21 cellular contexts compared by ENCODE assay signal in the genomic region with DNA sequence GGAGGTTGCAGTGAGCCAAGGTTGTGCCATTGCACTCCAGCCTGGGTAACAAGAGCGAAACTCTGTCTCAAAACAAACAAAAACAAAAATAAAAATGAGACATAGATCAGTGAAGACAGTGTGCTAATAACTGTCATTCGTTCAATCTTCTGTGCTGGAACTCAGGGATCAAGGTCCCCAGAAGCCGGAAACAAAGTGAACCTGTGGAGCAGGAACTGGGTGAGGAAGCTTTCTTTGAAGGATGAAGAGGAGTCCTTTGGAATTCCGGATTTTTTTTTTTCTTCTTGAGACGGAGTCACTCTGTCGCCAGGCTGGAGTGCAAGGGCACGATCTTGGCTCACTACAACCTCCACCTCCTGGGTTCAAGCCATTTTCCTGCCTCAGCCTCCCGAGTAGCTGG. TPM values are rescaled to one million over a fixed set of nuclear protein-coding genes. Genes with fewer than 3 reads are reported as not detected.
"Had no signal": no experiment of that assay in that cellular context is flagged by ENCODE, and none has a peak within 500 bp of the region (broad histone marks: within the 10 kb centered on the region; RNA-seq: fewer than 3 reads in every experiment).

No MANE protein-coding gene starts in this region.

- H3K4me3 Mint-ChIP-seq: activated CD4-positive, alpha-beta memory T cell treated with anti-CD3 and anti-CD28 coated beads for 36 hours; activated naive CD4-positive, alpha-beta T cell treated with anti-CD3 and anti-CD28 coated beads for 36 hours had no signal

- ATAC-seq: activated T-cell treated with anti-CD3 and anti-CD28 coated beads, Interleukin-2, amount 50 U/mL, for 72 hours; heart right ventricle; left cardiac atrium; sciatic nerve had no signal

- H3K27ac Mint-ChIP-seq: activated CD4-positive, alpha-beta memory T cell treated with anti-CD3 and anti-CD28 coated beads for 36 hours; activated naive CD4-positive, alpha-beta T cell treated with anti-CD3 and anti-CD28 coated beads for 36 hours; activated T-cell treated with anti-CD3 and anti-CD28 coated beads, Interleukin-2, amount 50 U/mL, for 72 hours; memory B cell had no signal

- H3K36me3 ChIP-seq: thoracic aorta, upper lobe of left lung had no signal

- H3K9me3 Mint-ChIP-seq: activated CD4-positive, alpha-beta memory T cell treated with anti-CD3 and anti-CD28 coated beads for 36 hours; activated naive CD4-positive, alpha-beta T cell treated with anti-CD3 and anti-CD28 coated beads for 36 hours; activated T-cell treated with anti-CD3 and anti-CD28 coated beads, Interleukin-2, amount 50 U/mL, for 72 hours; memory B cell had no signal

- H3K4me3 ChIP-seq: heart right ventricle, thoracic aorta, upper lobe of left lung had no signal

- H3K36me3 Mint-ChIP-seq: activated CD4-positive, alpha-beta memory T cell treated with anti-CD3 and anti-CD28 coated beads for 36 hours; memory B cell had no signal

- H3K27ac ChIP-seq: upper lobe of left lung had no signal

- DNase-seq: activated CD4-positive, alpha-beta memory T cell treated with anti-CD3 and anti-CD28 coated beads for 36 hours; activated CD4-positive, alpha-beta T cell treated with anti-CD3 and anti-CD28 coated beads for 48 hours; activated effector memory CD4-positive, alpha-beta T cell treated with Interleukin-2 at 50 U/mL for 16 hours; activated naive CD4-positive, alpha-beta T cell treated with anti-CD3 and anti-CD28 coated beads for 36 hours; activated T-cell treated with anti-CD3 and anti-CD28 coated beads, Interleukin-2, amount 50 U/mL, for 72 hours; erythroblast; foreskin fibroblast; heart right ventricle; islet precursor cell; left cardiac atrium; nucleus accumbens; stimulated activated CD4-positive, alpha-beta T cell treated with anti-CD3 and anti-CD28 coated beads, Interleukin-2, amount 100 ng/mL, for 48 hours; stimulated activated CD8-positive, alpha-beta memory T cell treated with anti-CD3 and anti-CD28 coated beads, Interleukin-4, amount 100 ng/mL, for 48 hours; stimulated activated naive CD4-positive, alpha-beta T cell; upper lobe of left lung had no signal

- H3K79me2 ChIP-seq: parathyroid adenoma had no signal

RNA-seq across cellular contexts. Expression of a gene that starts 2.1 kb away (rescaled TPM):
- polyA plus RNA-seq: neural cell had no signal

RNA-seq across cellular contexts. Expression of a gene that starts 15.0 kb away (rescaled TPM):
- total RNA-seq: thoracic aorta had no signal
- polyA plus RNA-seq: fibroblast of lung had no signal
